ENCODE assay signal across 8 cellular contexts in the genomic region with DNA sequence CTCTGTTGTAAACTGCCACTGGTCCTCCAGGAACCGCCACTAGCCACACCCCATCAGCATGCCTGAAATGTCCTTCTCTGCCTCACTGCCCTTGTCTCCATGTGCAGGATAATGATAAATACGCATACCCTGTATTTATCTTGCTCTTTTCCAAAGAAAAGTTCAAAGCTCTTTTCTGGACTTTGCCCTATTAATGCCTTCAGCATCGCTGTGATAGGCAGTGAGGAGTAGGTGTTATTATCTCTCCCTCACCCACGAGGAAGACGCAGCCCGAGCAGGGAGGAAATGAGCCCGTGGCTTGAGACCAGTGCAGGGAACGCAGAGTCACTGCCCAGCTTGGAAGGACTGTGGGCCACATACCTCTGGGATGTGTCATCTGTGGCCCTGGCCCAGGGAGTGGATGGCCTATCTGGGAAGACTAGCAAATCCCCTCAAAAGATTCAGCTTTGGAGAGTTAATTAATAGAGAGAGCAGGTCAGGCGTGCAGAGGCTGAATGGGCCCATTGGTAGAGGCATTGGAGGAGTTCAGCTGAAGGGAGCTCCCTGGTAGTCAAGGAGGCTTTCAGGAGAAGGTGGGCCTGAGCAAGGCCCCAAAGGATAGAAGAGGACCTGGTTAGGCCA. TPM values are rescaled to one million over a fixed set of nuclear protein-coding genes. Genes with fewer than 3 reads are reported as not detected.
A peak's percentile ranks its signal among the peaks of the same experiment; 100 is the strongest.
DNase-seq lines count a peak whose midpoint lies in the region; ATAC-seq and TF ChIP-seq lines count a peak whose summit lies in the region.

No MANE protein-coding gene starts in this region.

- H3K4me1 Mint-ChIP-seq in activated CD8-positive, alpha-beta T cell treated with anti-CD3 and anti-CD28 coated beads, Interleukin-2, amount 10 ng/mL, durations not matched to agents 7 days and 5 days (ENCODE audit: low read depth) = peaks cover 13% of the 10 kb centered on the region
- peaks cover 7% of the 10 kb centered on the region for H3K4me1 Mint-ChIP-seq in activated CD8-positive, alpha-beta T cell treated with anti-CD3 and anti-CD28 coated beads for 36 hours (ENCODE audit: low read depth)

- POLR2A ChIA-PET in activated CD8-positive, alpha-beta T cell treated with anti-CD3 and anti-CD28 coated beads, Interleukin-2, amount 10 ng/mL, durations not matched to agents 7 days and 5 days (lab: Charles Lee) = no interaction called here
- POLR2A ChIA-PET in activated CD8-positive, alpha-beta T cell treated with anti-CD3 and anti-CD28 coated beads for 36 hours (lab: Charles Lee) = interaction anchor here (0.8 to 1.0 kb wide), 2 partner anchors 8 to 10 kb away, joined by 3 to 4 read pairs; no protein-coding TSS in a partner anchor

- ATAC-seq in activated CD8-positive, alpha-beta T cell treated with anti-CD3 and anti-CD28 coated beads, Interleukin-2, amount 10 ng/mL, durations not matched to agents 7 days and 5 days = no peak
- ATAC-seq in activated CD8-positive, alpha-beta T cell treated with anti-CD3 and anti-CD28 coated beads for 36 hours = no peak
- ATAC-seq in lung (ENCODE audit: insufficient read depth, low FRiP score) (peak; percentile 89), GM21515 (IDR thresholded peaks at IDR 0.05; ENCODE audit: unreplicated experiment) (no peak)

- H3K27ac Mint-ChIP-seq in activated CD8-positive, alpha-beta T cell treated with anti-CD3 and anti-CD28 coated beads, Interleukin-2, amount 10 ng/mL, durations not matched to agents 7 days and 5 days = peak overlapping the region; percentile 54
- no peak overlapping the region for H3K27ac Mint-ChIP-seq in activated CD8-positive, alpha-beta T cell treated with anti-CD3 and anti-CD28 coated beads for 36 hours

- intact Hi-C loops in activated CD8-positive, alpha-beta T cell treated with anti-CD3 and anti-CD28 coated beads for 36 hours (cut with micrococcal nuclease) = no loop called here

- DNase-seq in activated CD8-positive, alpha-beta T cell treated with anti-CD3 and anti-CD28 coated beads, Interleukin-2, amount 10 ng/mL, durations not matched to agents 7 days and 5 days = no peak
- no peak for DNase-seq in activated CD8-positive, alpha-beta T cell treated with anti-CD3 and anti-CD28 coated beads for 36 hours
- DNase-seq in cardiac fibroblast (ENCODE audit: low read depth in 2 of 2) (peak; percentile 89 to 90), lung (ENCODE audit: low spot score) (peak; percentile 66), ureter (ENCODE audit: low spot score) (peak; percentile 67), NCI-H524 treated with DMSO at 0.1 percent for 48 hours (lab: John Stamatoyannopoulos, UW) (no peak), NCI-H446 (lab: John Stamatoyannopoulos, UW) (no peak)

- H3K4me1 ChIP-seq in lung (ENCODE audit: control insufficient read depth in 2 of 2, insufficient read depth in 2 of 2, low read length in 2 of 2) = peaks cover 0 to 8% of the 10 kb centered on the region in 2 donors

- peaks cover 67% of the 10 kb centered on the region for H3K36me3 Mint-ChIP-seq in activated CD8-positive, alpha-beta T cell treated with anti-CD3 and anti-CD28 coated beads, Interleukin-2, amount 10 ng/mL, durations not matched to agents 7 days and 5 days (ENCODE audit: low read depth)
- H3K36me3 Mint-ChIP-seq in activated CD8-positive, alpha-beta T cell treated with anti-CD3 and anti-CD28 coated beads for 36 hours (ENCODE audit: low read depth) = peaks cover 41% of the 10 kb centered on the region

- no peak overlapping the region for H3K4me3 ChIP-seq in cardiac fibroblast (replicated peaks in 1 of 2; ENCODE audit: low read depth in 2 of 2, low read length in 2 of 2)
- no peak overlapping the region for H3K4me3 ChIP-seq in lung

- CTCF ChIA-PET in activated CD8-positive, alpha-beta T cell treated with anti-CD3 and anti-CD28 coated beads, Interleukin-2, amount 10 ng/mL, durations not matched to agents 7 days and 5 days (lab: Charles Lee) = no interaction called here
- CTCF ChIA-PET in activated CD8-positive, alpha-beta T cell treated with anti-CD3 and anti-CD28 coated beads for 36 hours (lab: Charles Lee) = interaction anchor here (0.8 kb wide), 1 partner anchor 65 kb away, joined by 3 read pairs; no protein-coding TSS in a partner anchor

- H3K9me3 ChIP-seq in lung (ENCODE audit: control insufficient read depth in 2 of 2, insufficient read depth in 1 of 2, low read length in 1 of 2) = no peaks in the 10 kb centered on the region

- no peak for TF ChIP-seq CTCF in activated CD8-positive, alpha-beta T cell treated with anti-CD3 and anti-CD28 coated beads for 36 hours (IDR thresholded peaks at IDR 0.05)
- no peak for TF ChIP-seq CTCF in cardiac fibroblast (IDR thresholded peaks at IDR 0.05; ENCODE audit: low read depth, low read length)
- no peak for TF ChIP-seq CTCF in lung (IDR thresholded peaks at IDR 0.05; ENCODE audit: control extremely low read depth, extremely low read depth)

- peaks cover 3 to 36% of the 10 kb centered on the region in 2 donors for H3K36me3 ChIP-seq in lung (ENCODE audit: control insufficient read depth in 2 of 2, insufficient read depth in 2 of 2, low read length in 2 of 2)

- H3K9me3 Mint-ChIP-seq in activated CD8-positive, alpha-beta T cell treated with anti-CD3 and anti-CD28 coated beads, Interleukin-2, amount 10 ng/mL, durations not matched to agents 7 days and 5 days (ENCODE audit: insufficient read depth) = no peaks in the 10 kb centered on the region
- no peaks in the 10 kb centered on the region for H3K9me3 Mint-ChIP-seq in activated CD8-positive, alpha-beta T cell treated with anti-CD3 and anti-CD28 coated beads for 36 hours

- no peaks in the 10 kb centered on the region for H3K27me3 ChIP-seq in lung (ENCODE audit: control insufficient read depth, insufficient read depth)

- H3K4me3 Mint-ChIP-seq in activated CD8-positive, alpha-beta T cell treated with anti-CD3 and anti-CD28 coated beads, Interleukin-2, amount 10 ng/mL, durations not matched to agents 7 days and 5 days = no peak overlapping the region
- no peak overlapping the region for H3K4me3 Mint-ChIP-seq in activated CD8-positive, alpha-beta T cell treated with anti-CD3 and anti-CD28 coated beads for 36 hours

- 49 to 58% methylated on average over 9 of the region's 9 CpGs for WGBS in lung, 2 donors

- H3K27me3 Mint-ChIP-seq in activated CD8-positive, alpha-beta T cell treated with anti-CD3 and anti-CD28 coated beads, Interleukin-2, amount 10 ng/mL, durations not matched to agents 7 days and 5 days (ENCODE audit: low read depth) = no peaks in the 10 kb centered on the region
- H3K27me3 Mint-ChIP-seq in activated CD8-positive, alpha-beta T cell treated with anti-CD3 and anti-CD28 coated beads for 36 hours = no peaks in the 10 kb centered on the region

- peak overlapping the region in 1 of 2 donors; percentile 63 for H3K27ac ChIP-seq in lung (ENCODE audit: low read depth in 1 of 2, low read length in 1 of 2)

RNA-seq across cellular contexts. Expression of a gene that starts 14.0 kb away (rescaled TPM):
- 10 to 100 TPM; 59.3 to 61.0 TPM for total RNA-seq in activated CD8-positive, alpha-beta T cell treated with anti-CD3 and anti-CD28 coated beads, Interleukin-2, amount 10 ng/mL, durations not matched to agents 7 days and 5 days
- total RNA-seq in activated CD8-positive, alpha-beta T cell treated with anti-CD3 and anti-CD28 coated beads for 36 hours = 10 to 100 TPM; 51.6 to 54.7 TPM
- total RNA-seq in lung = 10 to 100 TPM; 23.6 to 65.9 TPM
- 10 to 100 TPM; 30.0 to 30.1 TPM for polyA plus RNA-seq in lung
- 20.6 TPM for total RNA-seq in ureter

RNA-seq across cellular contexts. Expression of a gene that starts 39.5 kb away (rescaled TPM):
- total RNA-seq in activated CD8-positive, alpha-beta T cell treated with anti-CD3 and anti-CD28 coated beads, Interleukin-2, amount 10 ng/mL, durations not matched to agents 7 days and 5 days = 10 to 100 TPM; 41.7 to 44.3 TPM
- 10 to 100 TPM; 27.7 to 31.8 TPM for total RNA-seq in activated CD8-positive, alpha-beta T cell treated with anti-CD3 and anti-CD28 coated beads for 36 hours
- total RNA-seq in lung (100 to 1,000 TPM in 1 of 2 donors, 10 to 100 TPM in 1; 80.0 to 101 TPM), ureter (72.3 TPM)
- polyA plus RNA-seq in lung = 10 to 100 TPM; 22.0 to 57.3 TPM

Comparison
In these comparisons a context has a peak if more than half of its experiments do, and no peak if none do; other contexts are left out.
1. DNase-seq: peak in cardiac fibroblast (2 of 2), lung (single experiment) and ureter (single experiment); none in activated CD8-positive, alpha-beta T cell treated with anti-CD3 and anti-CD28 coated beads, Interleukin-2, amount 10 ng/mL, durations not matched to agents 7 days and 5 days (single experiment), activated CD8-positive, alpha-beta T cell treated with anti-CD3 and anti-CD28 coated beads for 36 hours (single experiment), NCI-H524 treated with DMSO at 0.1 percent for 48 hours (single experiment) and NCI-H446 (0 of 2).